13 cellular contexts compared by ENCODE assay signal in the genomic region with DNA sequence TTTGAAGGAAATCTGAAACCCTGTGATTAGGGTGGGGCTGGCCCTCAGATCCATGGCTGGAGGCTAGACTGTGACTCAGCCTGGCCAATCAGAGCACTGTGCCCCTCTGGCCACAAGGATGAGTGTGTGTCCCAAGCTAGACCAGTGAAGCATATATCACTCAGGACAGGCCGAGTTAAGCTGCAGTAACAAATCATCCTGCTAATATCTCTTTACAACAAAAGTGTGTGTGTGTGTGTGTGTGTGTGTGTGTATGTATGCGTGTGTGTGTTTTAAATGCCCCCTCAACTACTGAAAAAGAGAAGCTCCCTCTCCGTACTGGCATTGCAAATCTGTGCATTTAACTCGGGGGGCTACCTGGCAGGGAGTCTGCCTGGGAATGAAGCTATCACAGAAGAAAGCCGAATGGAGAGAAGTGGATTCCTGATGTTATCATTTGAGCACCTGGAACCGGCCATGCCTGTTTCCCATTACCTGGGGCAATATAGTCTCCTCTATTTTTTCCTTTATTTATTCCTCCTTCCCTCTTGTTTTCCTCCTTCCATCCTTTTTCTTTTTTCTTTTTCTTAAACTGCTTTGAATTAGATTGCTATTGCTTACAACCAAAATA. TPM values are rescaled to one million over a fixed set of nuclear protein-coding genes. Genes with fewer than 3 reads are reported as not detected.
DNase-seq lines count a peak whose midpoint lies in the region; ATAC-seq, FAIRE-seq and TF ChIP-seq lines count a peak whose summit lies in the region.
"Had no signal": no experiment of that assay in that cellular context is flagged by ENCODE, and none has a peak within 500 bp of the region (broad histone marks: within the 10 kb centered on the region; RNA-seq: fewer than 3 reads in every experiment).

No MANE protein-coding gene starts in this region.

- DNase-seq in ELF-1 (ENCODE audit: low read depth, low spot score) (peak; percentile 93), NCI-H2081 treated with DMSO at 0.1 percent for 48 hours (lab: John Stamatoyannopoulos, UW) (peak; percentile 38), cardiac fibroblast (ENCODE audit: low read depth in 2 of 2) (peak in 1 of 2 donors; percentile 79), neural crest cell (ENCODE audit: low read depth, low spot score) (no peak), vagina (ENCODE audit: extremely low spot score in 2 of 2) (no peak), GM19239 (ENCODE audit: insufficient read length, low spot score) (no peak)
- DNase-seq: activated CD8-positive, alpha-beta T cell treated with anti-CD3 and anti-CD28 coated beads for 36 hours; left colon; upper lobe of right lung had no signal

- intact Hi-C loops in vagina (cut with DNase I): no loop called here

- no peak for FAIRE-seq in GM19239 (lab: Jason Lieb, UNC)

- H3K27ac Mint-ChIP-seq in neural crest cell (ENCODE audit: unreplicated experiment): peak overlapping the region; percentile 95
- H3K27ac Mint-ChIP-seq: activated CD8-positive, alpha-beta T cell treated with anti-CD3 and anti-CD28 coated beads for 36 hours had no signal

- H3K4me1 ChIP-seq in vagina: no peaks in the 10 kb centered on the region
- H3K4me1 ChIP-seq: upper lobe of right lung had no signal

- no peak overlapping the region for H3K4me3 ChIP-seq in cardiac fibroblast (replicated peaks in 1 of 2; ENCODE audit: low read depth in 2 of 2, low read length in 2 of 2)
- no peak overlapping the region for H3K4me3 ChIP-seq in vagina
- H3K4me3 ChIP-seq: upper lobe of right lung had no signal

- no peaks in the 10 kb centered on the region for H3K36me3 Mint-ChIP-seq in neural crest cell (ENCODE audit: low read depth)

- H3K4me3 Mint-ChIP-seq in neural crest cell: peak overlapping the region; percentile 78
- H3K4me3 Mint-ChIP-seq: activated CD8-positive, alpha-beta T cell treated with anti-CD3 and anti-CD28 coated beads for 36 hours; central memory CD8-positive, alpha-beta T cell had no signal

- H3K9me3 Mint-ChIP-seq in neural crest cell: peaks cover under 1% of the 10 kb centered on the region
- H3K9me3 Mint-ChIP-seq: activated CD8-positive, alpha-beta T cell treated with anti-CD3 and anti-CD28 coated beads for 36 hours; central memory CD8-positive, alpha-beta T cell had no signal

- no peaks in the 10 kb centered on the region for H3K27me3 ChIP-seq in vagina
- H3K27me3 ChIP-seq: upper lobe of right lung had no signal

- TF ChIP-seq CTCF in cardiac fibroblast (IDR thresholded peaks at IDR 0.05; ENCODE audit: low read depth, low read length): peak; percentile 11
- TF ChIP-seq CTCF in neural crest cell (conservative IDR thresholded peaks at IDR 0.05): no peak
- no peak for TF ChIP-seq CTCF in vagina (IDR thresholded peaks at IDR 0.05)

- no peak for TF ChIP-seq POLR2A in vagina (IDR thresholded peaks at IDR 0.05)

- no peaks in the 10 kb centered on the region for H3K36me3 ChIP-seq in vagina
- H3K36me3 ChIP-seq: upper lobe of right lung had no signal

- H3K4me1 Mint-ChIP-seq in neural crest cell: peaks cover 72% of the 10 kb centered on the region
- H3K4me1 Mint-ChIP-seq: central memory CD8-positive, alpha-beta T cell had no signal

- ATAC-seq in HG03039 (IDR thresholded peaks at IDR 0.05; ENCODE audit: unreplicated experiment) (no peak), HG02870 (IDR thresholded peaks at IDR 0.05; ENCODE audit: unreplicated experiment) (no peak)
- ATAC-seq: activated CD8-positive, alpha-beta T cell treated with anti-CD3 and anti-CD28 coated beads for 36 hours; left colon; upper lobe of right lung had no signal

- H3K27ac ChIP-seq in vagina: no peak overlapping the region
- H3K27ac ChIP-seq: upper lobe of right lung had no signal

- no peaks in the 10 kb centered on the region for H3K9me3 ChIP-seq in vagina
- H3K9me3 ChIP-seq: upper lobe of right lung had no signal

- H3K27me3 Mint-ChIP-seq in neural crest cell (ENCODE audit: low read depth): peaks cover 13% of the 10 kb centered on the region

RNA-seq across cellular contexts. Expression of a gene that starts 25.6 kb away (rescaled TPM):
- total RNA-seq in neural crest cell (2.6 and 3.8 TPM in 2 replicates), vagina (2.9 TPM)
- total RNA-seq: HT-29 had no signal

Comparison
In these comparisons a context has a peak if more than half of its experiments do, and no peak if none do; other contexts are left out.
1. DNase-seq: peak in ELF-1 (single experiment) and NCI-H2081 treated with DMSO at 0.1 percent for 48 hours (single experiment); none in neural crest cell (single experiment), vagina (0 of 2) and GM19239 (single experiment).